8 cellular contexts compared by ENCODE assay signal in genomic region chr3:160486459-160486869, GRCh38. TPM values are rescaled to one million over a fixed set of nuclear protein-coding genes. Genes with fewer than 3 reads are reported as not detected.
DNase-seq lines count a peak whose midpoint lies in the region; ATAC-seq and TF ChIP-seq lines count a peak whose summit lies in the region.

No MANE protein-coding gene starts in this region.

- H3K9me3 Mint-ChIP-seq in neural progenitor cell: no peaks in the 10 kb centered on the region
- H3K9me3 Mint-ChIP-seq in stimulated activated naive CD8-positive, alpha-beta T cell treated with anti-CD3 and anti-CD28 coated beads, Interleukin-15, amount 100 ng/mL, for 72 hours: no peaks in the 10 kb centered on the region

- peaks cover 3% of the 10 kb centered on the region for H3F3A ChIP-seq in neural progenitor cell (ENCODE audit: low read depth)

- ATAC-seq in stimulated activated naive CD8-positive, alpha-beta T cell treated with anti-CD3 and anti-CD28 coated beads, Interleukin-15, amount 100 ng/mL, for 72 hours: no peak
- no peak for ATAC-seq in HG02642 (IDR thresholded peaks at IDR 0.05; ENCODE audit: poor library complexity, unreplicated experiment)
- ATAC-seq in HG03354 (IDR thresholded peaks at IDR 0.05; ENCODE audit: poor library complexity, severe bottlenecking, unreplicated experiment): no peak

- H2AFZ ChIP-seq in neural progenitor cell (replicated peaks): no peak overlapping the region

- H3K4me3 ChIP-seq in AG09309 (ENCODE audit: control insufficient read depth, low read depth, low read length) (no peak overlapping the region), neural progenitor cell (no peak overlapping the region)

- H3K9me3 ChIP-seq in neural progenitor cell (ENCODE audit: low read depth): no peaks in the 10 kb centered on the region

- H3K27me3 Mint-ChIP-seq in neural progenitor cell (ENCODE audit: insufficient read depth, low read depth): no peaks in the 10 kb centered on the region
- H3K27me3 Mint-ChIP-seq in stimulated activated naive CD8-positive, alpha-beta T cell treated with anti-CD3 and anti-CD28 coated beads, Interleukin-15, amount 100 ng/mL, for 72 hours: no peaks in the 10 kb centered on the region

- no peaks in the 10 kb centered on the region for H3K36me3 ChIP-seq in neural progenitor cell

- no peak overlapping the region for H3K27ac ChIP-seq in neural progenitor cell

- TF ChIP-seq CTCF in AG09309 (IDR thresholded peaks at IDR 0.05; ENCODE audit: control insufficient read depth, insufficient read depth, low read depth, low read length, missing control alignments): peak; percentile 42
- TF ChIP-seq CTCF in GM13976 (IDR thresholded peaks at IDR 0.05; ENCODE audit: borderline replicate concordance, control extremely low read depth, extremely low read depth, insufficient read depth, missing control alignments): peak; percentile 26
- TF ChIP-seq CTCF in neural progenitor cell (IDR thresholded peaks at IDR 0.05): peak; percentile 85

- H3K4me2 ChIP-seq in neural progenitor cell: no peak overlapping the region

- H3K27ac Mint-ChIP-seq in neural progenitor cell: no peak overlapping the region
- no peak overlapping the region for H3K27ac Mint-ChIP-seq in stimulated activated naive CD8-positive, alpha-beta T cell treated with anti-CD3 and anti-CD28 coated beads, Interleukin-15, amount 100 ng/mL, for 72 hours

- H3K4me1 Mint-ChIP-seq in neural progenitor cell: peaks cover 2% of the 10 kb centered on the region
- H3K4me1 Mint-ChIP-seq in stimulated activated naive CD8-positive, alpha-beta T cell treated with anti-CD3 and anti-CD28 coated beads, Interleukin-15, amount 100 ng/mL, for 72 hours: no peaks in the 10 kb centered on the region

- no peaks in the 10 kb centered on the region for H3K36me3 Mint-ChIP-seq in neural progenitor cell

- DNase-seq in AG09309 (ENCODE audit: low read depth) (peak; percentile 32), GM13976 (ENCODE audit: low spot score) (peak; percentile 34), NOMO-1 treated with dmso at 0.1 percent for 144 hours (lab: John Stamatoyannopoulos, UW; ENCODE audit: unreplicated experiment) (peak; percentile 37), dermis blood vessel endothelial cell (peak; percentile 60), neural progenitor cell (ENCODE audit: low spot score) (peak; percentile 42)
- DNase-seq in stimulated activated naive CD8-positive, alpha-beta T cell treated with anti-CD3 and anti-CD28 coated beads, Interleukin-15, amount 100 ng/mL, for 72 hours: no peak

- H4K20me1 ChIP-seq in neural progenitor cell (ENCODE audit: low read depth): no peaks in the 10 kb centered on the region

- no peaks in the 10 kb centered on the region for H3K79me2 ChIP-seq in neural progenitor cell (ENCODE audit: low read depth)

- H3K27me3 ChIP-seq in neural progenitor cell: no peaks in the 10 kb centered on the region

- no peaks in the 10 kb centered on the region for H3K4me1 ChIP-seq in neural progenitor cell

- in situ Hi-C loops in GM13976 (cut with MboI; ENCODE audit: low sequenced_read_pairs, unreplicated experiment): no loop called here

- no peak overlapping the region for H3K4me3 Mint-ChIP-seq in neural progenitor cell
- no peak overlapping the region for H3K4me3 Mint-ChIP-seq in stimulated activated naive CD8-positive, alpha-beta T cell treated with anti-CD3 and anti-CD28 coated beads, Interleukin-15, amount 100 ng/mL, for 72 hours

- H3K9ac ChIP-seq in neural progenitor cell: no peak overlapping the region

RNA-seq across cellular contexts. Expression of gene TRIM59, which starts 36.9 kb away (rescaled TPM):
- total RNA-seq in dermis blood vessel endothelial cell (19.7 and 30.5 TPM in 2 replicates), neural progenitor cell (ENCODE audit: low replicate concordance) (80.9 and 120 TPM in 2 replicates)

Comparison
In these comparisons a context has a peak if more than half of its experiments do, and no peak if none do; other contexts are left out.
1. DNase-seq: peak in AG09309 (single experiment), GM13976 (single experiment), NOMO-1 treated with dmso at 0.1 percent for 144 hours (single experiment), dermis blood vessel endothelial cell (single experiment) and neural progenitor cell (single experiment); none in stimulated activated naive CD8-positive, alpha-beta T cell treated with anti-CD3 and anti-CD28 coated beads, Interleukin-15, amount 100 ng/mL, for 72 hours (0 of 2).
2. CTCF ChIP-seq: peak in every context shown above with its lines; median percentile 85 in neural progenitor cell; 42 in AG09309; 26 in GM13976.